In the genomic region with DNA sequence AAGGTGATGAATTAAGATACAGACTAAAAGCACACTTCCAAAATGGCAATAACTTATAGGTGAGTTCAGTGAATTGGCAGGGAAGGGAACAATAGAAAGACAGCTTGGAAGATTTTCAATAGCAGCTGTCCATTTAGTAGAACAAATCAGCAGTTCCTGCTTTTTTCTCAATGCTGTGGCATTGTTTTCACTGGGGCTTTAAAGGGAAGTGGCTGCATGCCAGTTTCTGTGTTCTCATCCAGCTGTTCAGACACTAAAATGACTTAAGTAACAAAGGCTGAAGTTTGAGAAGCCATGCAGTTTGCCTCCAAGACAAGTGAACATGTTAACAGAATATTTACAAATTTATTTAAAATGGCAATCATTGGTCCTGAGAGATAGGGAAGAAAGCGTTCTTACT, we compare ENCODE assay signal across 17 cellular contexts.
A peak's percentile ranks its signal among the peaks of the same experiment; 100 is the strongest.
DNase-seq lines count a peak whose midpoint lies in the region; ATAC-seq and TF ChIP-seq lines count a peak whose summit lies in the region.
"Had no signal": no experiment of that assay in that cellular context is flagged by ENCODE, and none has a peak within 500 bp of the region (broad histone marks: within the 10 kb centered on the region; RNA-seq: fewer than 3 reads in every experiment).

No MANE protein-coding gene starts in this region.

- CTCF ChIA-PET in A673 (lab: Charles Lee), result no interaction called here
- CTCF ChIA-PET in WTC11 (lab: Charles Lee), result no interaction called here

- intact Hi-C loops in A673 (cut with micrococcal nuclease; ENCODE audit: unreplicated experiment), result no loop called here

- H2AFZ ChIP-seq in osteoblast (ENCODE audit: low read length), result no peak overlapping the region

- H3K4me3 ChIP-seq in A673 (ENCODE audit: low read depth, low read length, poor library complexity, severe bottlenecking), result no peak overlapping the region
- H3K4me3 ChIP-seq in osteoblast (ENCODE audit: insufficient read depth, low read length), result no peak overlapping the region

- H3K4me2 ChIP-seq in osteoblast (ENCODE audit: insufficient read depth, low read length), result no peak overlapping the region

- H3K79me2 ChIP-seq in osteoblast (ENCODE audit: insufficient read depth, low read length), result no peaks in the 10 kb centered on the region

- DNase-seq in A673 (ENCODE audit: low spot score) (peak; percentile 1), DMS153 (lab: John Stamatoyannopoulos, UW) (peak; percentile 36), NCI-H345 treated with DMSO at 0.1 percent for 48 hours (lab: John Stamatoyannopoulos, UW; ENCODE audit: unreplicated experiment) (peak; percentile 16), iPS-NIHi11 (ENCODE audit: low spot score) (peak; percentile 3), WTC11 (ENCODE audit: low spot score) (no peak), osteoblast (ENCODE audit: insufficient read length, low spot score, missing footprints) (no peak)
- no peak for DNase-seq in activated CD4-positive, CD25-positive, alpha-beta regulatory T cell treated with anti-CD3 and anti-CD28 coated beads, Interleukin-2, amount 50 U/mL, for 72 hours
- DNase-seq: activated B cell treated with CpG ODN at 0.5 μM for 24 hours; activated CD8-positive, alpha-beta memory T cell treated with anti-CD3 and anti-CD28 coated beads for 24 hours; cerebellar nuclear complex; DMS79; effector memory CD4-positive, alpha-beta T cell; MM.1S; nucleus accumbens; Right ventricle myocardium superior; stimulated activated CD4-positive, alpha-beta T cell treated with anti-CD3 and anti-CD28 coated beads, Interleukin-4, amount 100 ng/mL, for 1 hour; stimulated activated CD8-positive, alpha-beta memory T cell treated with anti-CD3 and anti-CD28 coated beads, Interleukin-4, amount 100 ng/mL, for 48 hours had no signal

- no peaks in the 10 kb centered on the region for H3K36me3 Mint-ChIP-seq in WTC11

- TF ChIP-seq CTCF in A673 (conservative IDR thresholded peaks at IDR 0.05; ENCODE audit: low read depth, low read length) (no peak), WTC11 (IDR thresholded peaks at IDR 0.05) (no peak), osteoblast (IDR thresholded peaks at IDR 0.05; ENCODE audit: extremely low read depth, low read depth, low read length) (no peak)

- peaks cover 3% of the 10 kb centered on the region for H3K9me3 ChIP-seq in A673 (ENCODE audit: low read depth, low read length, poor library complexity, severe bottlenecking)
- H3K9me3 ChIP-seq in osteoblast (ENCODE audit: low read depth, low read length), result peaks cover 1% of the 10 kb centered on the region

- H3K9me3 Mint-ChIP-seq in WTC11, result no peaks in the 10 kb centered on the region

- no TSS peak for BruUV-seq in A673 (replicated peaks; lab: Mats Ljungman, UMichigan)

- H3K27me3 ChIP-seq in A673 (replicated peaks; ENCODE audit: insufficient read depth, low read depth, low read length, poor library complexity) (no peaks in the 10 kb centered on the region), osteoblast (ENCODE audit: insufficient read depth, low read length) (no peaks in the 10 kb centered on the region)

- no peak for ATAC-seq in WTC11

- no peaks in the 10 kb centered on the region for H4K20me1 ChIP-seq in osteoblast (ENCODE audit: insufficient read depth, low read length)

- POLR2A ChIA-PET in A673 (lab: Charles Lee; ENCODE audit: low non-redundant PET), result no interaction called here
- POLR2A ChIA-PET in WTC11 (lab: Charles Lee), result no interaction called here

- H3K4me1 ChIP-seq in A673 (ENCODE audit: insufficient read depth, low read length, poor library complexity, severe bottlenecking), result no peaks in the 10 kb centered on the region
- H3K4me1 ChIP-seq in osteoblast (ENCODE audit: insufficient read depth, low read length), result no peaks in the 10 kb centered on the region

- H3K27ac ChIP-seq in A673 (ENCODE audit: low read depth, low read length, poor library complexity, severe bottlenecking), result no peak overlapping the region
- no peak overlapping the region for H3K27ac ChIP-seq in osteoblast (ENCODE audit: low read depth, low read length)

- no peaks in the 10 kb centered on the region for H3K4me1 Mint-ChIP-seq in WTC11
- H3K4me1 Mint-ChIP-seq: activated B cell treated with CpG ODN at 0.5 μM for 24 hours had no signal

- no peak overlapping the region for H3K4me3 Mint-ChIP-seq in WTC11
- H3K4me3 Mint-ChIP-seq: activated B cell treated with CpG ODN at 0.5 μM for 24 hours had no signal

- H3K27me3 Mint-ChIP-seq in WTC11 (ENCODE audit: low read depth), result no peaks in the 10 kb centered on the region
- H3K27me3 Mint-ChIP-seq: activated B cell treated with CpG ODN at 0.5 μM for 24 hours had no signal

- no peak overlapping the region for H3K27ac Mint-ChIP-seq in WTC11
- H3K27ac Mint-ChIP-seq: activated B cell treated with CpG ODN at 0.5 μM for 24 hours had no signal

- H3K36me3 ChIP-seq in A673 (ENCODE audit: insufficient read depth, low read length, poor library complexity, severe bottlenecking), result no peaks in the 10 kb centered on the region
- H3K36me3 ChIP-seq in osteoblast (ENCODE audit: insufficient read depth, low read length), result no peaks in the 10 kb centered on the region

TF ChIP-seq in WTC11, 78 proteins besides CTCF, POLR2A, EP300 and RAD21 (continues in another document):
- no peak for TF ChIP-seq GTF2I (CRISPR knock-in tag; conservative IDR thresholded peaks at IDR 0.05)
- no peak for TF ChIP-seq JAZF1 (CRISPR knock-in tag; IDR thresholded peaks at IDR 0.05)
- TF ChIP-seq TEAD1 (CRISPR knock-in tag; IDR thresholded peaks at IDR 0.05), result no peak
- TF ChIP-seq ZBTB21 (CRISPR knock-in tag; IDR thresholded peaks at IDR 0.05; ENCODE audit: borderline replicate concordance), result no peak
- TF ChIP-seq, protein P1, sequence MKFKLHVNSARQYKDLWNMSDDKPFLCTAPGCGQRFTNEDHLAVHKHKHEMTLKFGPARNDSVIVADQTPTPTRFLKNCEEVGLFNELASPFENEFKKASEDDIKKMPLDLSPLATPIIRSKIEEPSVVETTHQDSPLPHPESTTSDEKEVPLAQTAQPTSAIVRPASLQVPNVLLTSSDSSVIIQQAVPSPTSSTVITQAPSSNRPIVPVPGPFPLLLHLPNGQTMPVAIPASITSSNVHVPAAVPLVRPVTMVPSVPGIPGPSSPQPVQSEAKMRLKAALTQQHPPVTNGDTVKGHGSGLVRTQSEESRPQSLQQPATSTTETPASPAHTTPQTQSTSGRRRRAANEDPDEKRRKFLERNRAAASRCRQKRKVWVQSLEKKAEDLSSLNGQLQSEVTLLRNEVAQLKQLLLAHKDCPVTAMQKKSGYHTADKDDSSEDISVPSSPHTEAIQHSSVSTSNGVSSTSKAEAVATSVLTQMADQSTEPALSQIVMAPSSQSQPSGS (CRISPR knock-in tag; IDR thresholded peaks at IDR 0.05; ENCODE audit: borderline replicate concordance, low read depth), result no peak
- TF ChIP-seq MYBL2 (CRISPR knock-in tag; IDR thresholded peaks at IDR 0.05), result no peak
- TF ChIP-seq FOXK1 (CRISPR knock-in tag; IDR thresholded peaks at IDR 0.05), result no peak
- TF ChIP-seq FOXP1 (CRISPR knock-in tag; IDR thresholded peaks at IDR 0.05; ENCODE audit: borderline replicate concordance), result no peak
- TF ChIP-seq OVOL2 (CRISPR knock-in tag; IDR thresholded peaks at IDR 0.05; ENCODE audit: borderline replicate concordance), result no peak
- TF ChIP-seq, protein P2, sequence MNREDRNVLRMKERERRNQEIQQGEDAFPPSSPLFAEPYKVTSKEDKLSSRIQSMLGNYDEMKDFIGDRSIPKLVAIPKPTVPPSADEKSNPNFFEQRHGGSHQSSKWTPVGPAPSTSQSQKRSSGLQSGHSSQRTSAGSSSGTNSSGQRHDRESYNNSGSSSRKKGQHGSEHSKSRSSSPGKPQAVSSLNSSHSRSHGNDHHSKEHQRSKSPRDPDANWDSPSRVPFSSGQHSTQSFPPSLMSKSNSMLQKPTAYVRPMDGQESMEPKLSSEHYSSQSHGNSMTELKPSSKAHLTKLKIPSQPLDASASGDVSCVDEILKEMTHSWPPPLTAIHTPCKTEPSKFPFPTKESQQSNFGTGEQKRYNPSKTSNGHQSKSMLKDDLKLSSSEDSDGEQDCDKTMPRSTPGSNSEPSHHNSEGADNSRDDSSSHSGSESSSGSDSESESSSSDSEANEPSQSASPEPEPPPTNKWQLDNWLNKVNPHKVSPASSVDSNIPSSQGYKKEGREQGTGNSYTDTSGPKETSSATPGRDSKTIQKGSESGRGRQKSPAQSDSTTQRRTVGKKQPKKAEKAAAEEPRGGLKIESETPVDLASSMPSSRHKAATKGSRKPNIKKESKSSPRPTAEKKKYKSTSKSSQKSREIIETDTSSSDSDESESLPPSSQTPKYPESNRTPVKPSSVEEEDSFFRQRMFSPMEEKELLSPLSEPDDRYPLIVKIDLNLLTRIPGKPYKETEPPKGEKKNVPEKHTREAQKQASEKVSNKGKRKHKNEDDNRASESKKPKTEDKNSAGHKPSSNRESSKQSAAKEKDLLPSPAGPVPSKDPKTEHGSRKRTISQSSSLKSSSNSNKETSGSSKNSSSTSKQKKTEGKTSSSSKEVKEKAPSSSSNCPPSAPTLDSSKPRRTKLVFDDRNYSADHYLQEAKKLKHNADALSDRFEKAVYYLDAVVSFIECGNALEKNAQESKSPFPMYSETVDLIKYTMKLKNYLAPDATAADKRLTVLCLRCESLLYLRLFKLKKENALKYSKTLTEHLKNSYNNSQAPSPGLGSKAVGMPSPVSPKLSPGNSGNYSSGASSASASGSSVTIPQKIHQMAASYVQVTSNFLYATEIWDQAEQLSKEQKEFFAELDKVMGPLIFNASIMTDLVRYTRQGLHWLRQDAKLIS (CRISPR knock-in tag; IDR thresholded peaks at IDR 0.05; ENCODE audit: borderline replicate concordance), result no peak
- TF ChIP-seq, protein P3, sequence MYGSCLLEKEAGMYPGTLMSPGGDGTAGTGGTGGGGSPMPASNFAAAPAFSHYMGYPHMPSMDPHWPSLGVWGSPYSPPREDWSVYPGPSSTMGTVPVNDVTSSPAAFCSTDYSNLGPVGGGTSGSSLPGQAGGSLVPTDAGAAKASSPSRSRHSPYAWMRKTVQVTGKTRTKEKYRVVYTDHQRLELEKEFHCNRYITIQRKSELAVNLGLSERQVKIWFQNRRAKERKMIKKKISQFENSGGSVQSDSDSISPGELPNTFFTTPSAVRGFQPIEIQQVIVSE (CRISPR knock-in tag; IDR thresholded peaks at IDR 0.05; ENCODE audit: borderline replicate concordance), result no peak
- TF ChIP-seq NFATC4 (CRISPR knock-in tag; IDR thresholded peaks at IDR 0.05), result no peak

Comparison
In these comparisons a context has a peak if more than half of its experiments do, and no peak if none do; other contexts are left out.
1. DNase-seq: peak in A673 (single experiment), DMS153 (single experiment), NCI-H345 treated with DMSO at 0.1 percent for 48 hours (single experiment) and iPS-NIHi11 (single experiment); none in WTC11 (single experiment), activated CD4-positive, CD25-positive, alpha-beta regulatory T cell treated with anti-CD3 and anti-CD28 coated beads, Interleukin-2, amount 50 U/mL, for 72 hours (single experiment) and osteoblast (single experiment).